1 cellular context compared by ENCODE assay signal in genomic region chr7:29248713-29249382, GRCh38.
TF ChIP-seq lines count a peak whose summit lies in the region.

No MANE protein-coding gene starts in this region.

TF ChIP-seq in HepG2, 621 proteins besides CTCF, POLR2A, EP300 and RAD21 (continued from another document and continues in another):
- TF ChIP-seq, protein P1, sequence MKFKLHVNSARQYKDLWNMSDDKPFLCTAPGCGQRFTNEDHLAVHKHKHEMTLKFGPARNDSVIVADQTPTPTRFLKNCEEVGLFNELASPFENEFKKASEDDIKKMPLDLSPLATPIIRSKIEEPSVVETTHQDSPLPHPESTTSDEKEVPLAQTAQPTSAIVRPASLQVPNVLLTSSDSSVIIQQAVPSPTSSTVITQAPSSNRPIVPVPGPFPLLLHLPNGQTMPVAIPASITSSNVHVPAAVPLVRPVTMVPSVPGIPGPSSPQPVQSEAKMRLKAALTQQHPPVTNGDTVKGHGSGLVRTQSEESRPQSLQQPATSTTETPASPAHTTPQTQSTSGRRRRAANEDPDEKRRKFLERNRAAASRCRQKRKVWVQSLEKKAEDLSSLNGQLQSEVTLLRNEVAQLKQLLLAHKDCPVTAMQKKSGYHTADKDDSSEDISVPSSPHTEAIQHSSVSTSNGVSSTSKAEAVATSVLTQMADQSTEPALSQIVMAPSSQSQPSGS (CRISPR knock-in tag; IDR thresholded peaks at IDR 0.05) = peak; percentile 53; the same call in 1 of the 2 replicates
- TF ChIP-seq ARID2 (CRISPR knock-in tag; IDR thresholded peaks at IDR 0.05; ENCODE audit: borderline replicate concordance) (no peak), ZNF180 (CRISPR knock-in tag; IDR thresholded peaks at IDR 0.05; ENCODE audit: borderline replicate concordance, low read depth) (no peak), KLF9 (CRISPR knock-in tag; IDR thresholded peaks at IDR 0.05; ENCODE audit: low read depth) (no peak), ZNF614 (CRISPR knock-in tag; IDR thresholded peaks at IDR 0.05; ENCODE audit: borderline replicate concordance) (peak; percentile 79; the same call in 1 of the 2 replicates), LCORL (IDR thresholded peaks at IDR 0.05) (no peak), LCORL (CRISPR knock-in tag; IDR thresholded peaks at IDR 0.05) (peak; percentile 95), TEAD3 (CRISPR knock-in tag; optimal IDR thresholded peaks at IDR 0.05; ENCODE audit: borderline replicate concordance) (peak; percentile 95), ZBTB37 (CRISPR knock-in tag; IDR thresholded peaks at IDR 0.05) (peak; percentile 94), ZNF383 (CRISPR knock-in tag; IDR thresholded peaks at IDR 0.05; ENCODE audit: borderline replicate concordance) (no peak), KAT8 (CRISPR knock-in tag; IDR thresholded peaks at IDR 0.05) (peak; percentile 74), JDP2 (CRISPR knock-in tag; IDR thresholded peaks at IDR 0.05; ENCODE audit: borderline replicate concordance) (no peak), CREB3 (CRISPR knock-in tag; IDR thresholded peaks at IDR 0.05) (peak; percentile 73; the same call in 1 of the 2 replicates), RFX3 (CRISPR knock-in tag; IDR thresholded peaks at IDR 0.05) (no peak), ZNF20 (CRISPR knock-in tag; IDR thresholded peaks at IDR 0.05) (no peak), PATZ1 (CRISPR knock-in tag; IDR thresholded peaks at IDR 0.05) (peak; percentile 61), E2F2 (CRISPR knock-in tag; IDR thresholded peaks at IDR 0.05; ENCODE audit: borderline replicate concordance) (no peak), ZNF496 (CRISPR knock-in tag; IDR thresholded peaks at IDR 0.05; ENCODE audit: insufficient replicate concordance) (no peak), ZSCAN29 (CRISPR knock-in tag; conservative IDR thresholded peaks at IDR 0.05) (0 out of 2 replicates have a peak, but pooled peaks have one; percentile 51), ZFP82 (CRISPR knock-in tag; IDR thresholded peaks at IDR 0.05; ENCODE audit: borderline replicate concordance) (peak; percentile 78; the same call in 1 of the 2 replicates), RFX1 (IDR thresholded peaks at IDR 0.05) (no peak), AFF4 (CRISPR knock-in tag; IDR thresholded peaks at IDR 0.05) (no peak), AGO1 (IDR thresholded peaks at IDR 0.05; ENCODE audit: low read depth, low read length, poor library complexity, severe bottlenecking) (no peak), ARHGAP35 (CRISPR knock-in tag; IDR thresholded peaks at IDR 0.05; ENCODE audit: borderline replicate concordance) (no peak), ZNF34 (CRISPR knock-in tag; IDR thresholded peaks at IDR 0.05; ENCODE audit: borderline replicate concordance) (no peak), ZNF615 (CRISPR knock-in tag; IDR thresholded peaks at IDR 0.05; ENCODE audit: borderline replicate concordance) (no peak), IKZF4 (CRISPR knock-in tag; IDR thresholded peaks at IDR 0.05; ENCODE audit: borderline replicate concordance, low read depth, not compliant biosample characterization) (no peak), ZNF441 (CRISPR knock-in tag; IDR thresholded peaks at IDR 0.05; ENCODE audit: borderline replicate concordance) (peak; percentile 78), TAF1 (CRISPR knock-in tag; IDR thresholded peaks at IDR 0.05) (no peak), ZNF790 (CRISPR knock-in tag; IDR thresholded peaks at IDR 0.05; ENCODE audit: borderline replicate concordance) (no peak), RARA (CRISPR knock-in tag; IDR thresholded peaks at IDR 0.05) (peak; percentile 84)
- TF ChIP-seq, protein P2, sequence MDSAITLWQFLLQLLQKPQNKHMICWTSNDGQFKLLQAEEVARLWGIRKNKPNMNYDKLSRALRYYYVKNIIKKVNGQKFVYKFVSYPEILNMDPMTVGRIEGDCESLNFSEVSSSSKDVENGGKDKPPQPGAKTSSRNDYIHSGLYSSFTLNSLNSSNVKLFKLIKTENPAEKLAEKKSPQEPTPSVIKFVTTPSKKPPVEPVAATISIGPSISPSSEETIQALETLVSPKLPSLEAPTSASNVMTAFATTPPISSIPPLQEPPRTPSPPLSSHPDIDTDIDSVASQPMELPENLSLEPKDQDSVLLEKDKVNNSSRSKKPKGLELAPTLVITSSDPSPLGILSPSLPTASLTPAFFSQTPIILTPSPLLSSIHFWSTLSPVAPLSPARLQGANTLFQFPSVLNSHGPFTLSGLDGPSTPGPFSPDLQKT (CRISPR knock-in tag; IDR thresholded peaks at IDR 0.05; ENCODE audit: borderline replicate concordance) = no peak
- TF ChIP-seq, protein P3, sequence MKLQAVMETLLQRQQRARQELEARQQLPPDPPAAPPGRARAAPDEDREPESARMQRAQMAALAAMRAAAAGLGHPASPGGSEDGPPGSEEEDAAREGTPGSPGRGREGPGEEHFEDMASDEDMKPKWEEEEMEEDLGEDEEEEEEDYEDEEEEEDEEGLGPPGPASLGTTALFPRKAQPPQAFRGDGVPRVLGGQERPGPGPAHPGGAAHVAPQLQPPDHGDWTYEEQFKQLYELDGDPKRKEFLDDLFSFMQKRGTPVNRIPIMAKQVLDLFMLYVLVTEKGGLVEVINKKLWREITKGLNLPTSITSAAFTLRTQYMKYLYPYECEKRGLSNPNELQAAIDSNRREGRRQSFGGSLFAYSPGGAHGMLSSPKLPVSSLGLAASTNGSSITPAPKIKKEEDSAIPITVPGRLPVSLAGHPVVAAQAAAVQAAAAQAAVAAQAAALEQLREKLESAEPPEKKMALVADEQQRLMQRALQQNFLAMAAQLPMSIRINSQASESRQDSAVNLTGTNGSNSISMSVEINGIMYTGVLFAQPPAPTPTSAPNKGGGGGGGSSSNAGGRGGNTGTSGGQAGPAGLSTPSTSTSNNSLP (IDR thresholded peaks at IDR 0.05; ENCODE audit: low read depth, low read length) = no peak
- TF ChIP-seq, protein P4, sequence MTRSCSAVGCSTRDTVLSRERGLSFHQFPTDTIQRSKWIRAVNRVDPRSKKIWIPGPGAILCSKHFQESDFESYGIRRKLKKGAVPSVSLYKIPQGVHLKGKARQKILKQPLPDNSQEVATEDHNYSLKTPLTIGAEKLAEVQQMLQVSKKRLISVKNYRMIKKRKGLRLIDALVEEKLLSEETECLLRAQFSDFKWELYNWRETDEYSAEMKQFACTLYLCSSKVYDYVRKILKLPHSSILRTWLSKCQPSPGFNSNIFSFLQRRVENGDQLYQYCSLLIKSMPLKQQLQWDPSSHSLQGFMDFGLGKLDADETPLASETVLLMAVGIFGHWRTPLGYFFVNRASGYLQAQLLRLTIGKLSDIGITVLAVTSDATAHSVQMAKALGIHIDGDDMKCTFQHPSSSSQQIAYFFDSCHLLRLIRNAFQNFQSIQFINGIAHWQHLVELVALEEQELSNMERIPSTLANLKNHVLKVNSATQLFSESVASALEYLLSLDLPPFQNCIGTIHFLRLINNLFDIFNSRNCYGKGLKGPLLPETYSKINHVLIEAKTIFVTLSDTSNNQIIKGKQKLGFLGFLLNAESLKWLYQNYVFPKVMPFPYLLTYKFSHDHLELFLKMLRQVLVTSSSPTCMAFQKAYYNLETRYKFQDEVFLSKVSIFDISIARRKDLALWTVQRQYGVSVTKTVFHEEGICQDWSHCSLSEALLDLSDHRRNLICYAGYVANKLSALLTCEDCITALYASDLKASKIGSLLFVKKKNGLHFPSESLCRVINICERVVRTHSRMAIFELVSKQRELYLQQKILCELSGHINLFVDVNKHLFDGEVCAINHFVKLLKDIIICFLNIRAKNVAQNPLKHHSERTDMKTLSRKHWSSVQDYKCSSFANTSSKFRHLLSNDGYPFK (CRISPR knock-in tag; IDR thresholded peaks at IDR 0.05; ENCODE audit: borderline replicate concordance) = peak; percentile 51; the same call in 1 of the 2 replicates
- TF ChIP-seq, protein P5, sequence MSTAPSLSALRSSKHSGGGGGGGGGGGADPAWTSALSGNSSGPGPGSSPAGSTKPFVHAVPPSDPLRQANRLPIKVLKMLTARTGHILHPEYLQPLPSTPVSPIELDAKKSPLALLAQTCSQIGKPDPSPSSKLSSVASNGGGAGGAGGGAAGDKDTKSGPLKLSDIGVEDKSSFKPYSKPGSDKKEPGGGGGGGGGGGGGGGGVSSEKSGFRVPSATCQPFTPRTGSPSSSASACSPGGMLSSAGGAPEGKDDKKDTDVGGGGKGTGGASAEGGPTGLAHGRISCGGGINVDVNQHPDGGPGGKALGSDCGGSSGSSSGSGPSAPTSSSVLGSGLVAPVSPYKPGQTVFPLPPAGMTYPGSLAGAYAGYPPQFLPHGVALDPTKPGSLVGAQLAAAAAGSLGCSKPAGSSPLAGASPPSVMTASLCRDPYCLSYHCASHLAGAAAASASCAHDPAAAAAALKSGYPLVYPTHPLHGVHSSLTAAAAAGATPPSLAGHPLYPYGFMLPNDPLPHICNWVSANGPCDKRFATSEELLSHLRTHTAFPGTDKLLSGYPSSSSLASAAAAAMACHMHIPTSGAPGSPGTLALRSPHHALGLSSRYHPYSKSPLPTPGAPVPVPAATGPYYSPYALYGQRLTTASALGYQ (CRISPR knock-in tag; IDR thresholded peaks at IDR 0.05) = peak; percentile 71; the same call in 1 of the 2 replicates
